ENCODE assay signal across 15 cellular contexts in genomic region chr1:36328713-36329112, GRCh38. TPM values are rescaled to one million over a fixed set of nuclear protein-coding genes. Genes with fewer than 3 reads are reported as not detected.
DNase-seq lines count a peak whose midpoint lies in the region; ATAC-seq and TF ChIP-seq lines count a peak whose summit lies in the region.
"Had no signal": no experiment of that assay in that cellular context is flagged by ENCODE, and none has a peak within 500 bp of the region (broad histone marks: within the 10 kb centered on the region; RNA-seq: fewer than 3 reads in every experiment).

No MANE protein-coding gene starts in this region.

- H3K27me3 Mint-ChIP-seq in mesothelial cell of epicardium (ENCODE audit: low read depth): peaks cover 12% of the 10 kb centered on the region
- H3K27me3 Mint-ChIP-seq in activated T-helper 17 cell treated with anti-CD3 and anti-CD28 coated beads, Interleukin-2, amount 50 U/mL, for 72 hours: no peaks in the 10 kb centered on the region

- intact Hi-C loops in right lobe of liver (cut with DNase I): no loop called here

- no peak overlapping the region for H3K27ac Mint-ChIP-seq in mesothelial cell of epicardium
- H3K27ac Mint-ChIP-seq in activated T-helper 17 cell treated with anti-CD3 and anti-CD28 coated beads, Interleukin-2, amount 50 U/mL, for 72 hours: no peak overlapping the region

- H3K27me3 ChIP-seq in right lobe of liver: no peaks in the 10 kb centered on the region

- no peak for TF ChIP-seq POLR2A in NB4 (IDR thresholded peaks at IDR 0.05; ENCODE audit: extremely low read depth, insufficient read length)
- no peak for TF ChIP-seq POLR2A in right lobe of liver (IDR thresholded peaks at IDR 0.05)

- no peaks in the 10 kb centered on the region for H3K9me3 ChIP-seq in right lobe of liver

- ATAC-seq in right lobe of liver: peak; percentile 67 to 80 (median 74)
- no peak for ATAC-seq in HG03175 (IDR thresholded peaks at IDR 0.05; ENCODE audit: unreplicated experiment)
- ATAC-seq in activated T-helper 17 cell treated with anti-CD3 and anti-CD28 coated beads, Interleukin-2, amount 50 U/mL, for 72 hours (replicated peaks): no peak
- ATAC-seq: foreskin keratinocyte had no signal

- H3K36me3 Mint-ChIP-seq in mesothelial cell of epicardium: no peaks in the 10 kb centered on the region
- peaks cover 11% of the 10 kb centered on the region for H3K36me3 Mint-ChIP-seq in activated T-helper 17 cell treated with anti-CD3 and anti-CD28 coated beads, Interleukin-2, amount 50 U/mL, for 72 hours (ENCODE audit: low read depth)

- peaks cover 51% of the 10 kb centered on the region for H3K4me1 Mint-ChIP-seq in mesothelial cell of epicardium
- H3K4me1 Mint-ChIP-seq in activated T-helper 17 cell treated with anti-CD3 and anti-CD28 coated beads, Interleukin-2, amount 50 U/mL, for 72 hours: peaks cover 15% of the 10 kb centered on the region

- peaks cover 0 to 9% (median 4%) of the 10 kb centered on the region in 4 donors for H3K4me1 ChIP-seq in right lobe of liver

- no peaks in the 10 kb centered on the region for H3K36me3 ChIP-seq in right lobe of liver

- H3K9me3 Mint-ChIP-seq in mesothelial cell of epicardium: no peaks in the 10 kb centered on the region
- no peaks in the 10 kb centered on the region for H3K9me3 Mint-ChIP-seq in activated T-helper 17 cell treated with anti-CD3 and anti-CD28 coated beads, Interleukin-2, amount 50 U/mL, for 72 hours

- TF ChIP-seq CTCF in NB4 (IDR thresholded peaks at IDR 0.05; ENCODE audit: low read depth, low read length) (no peak), right lobe of liver (IDR thresholded peaks at IDR 0.05) (no peak), mesothelial cell of epicardium (IDR thresholded peaks at IDR 0.05; ENCODE audit: unreplicated experiment) (no peak)

- no peak overlapping the region for H3K27ac ChIP-seq in right lobe of liver
- H3K27ac ChIP-seq: foreskin keratinocyte had no signal

- H3K4me3 ChIP-seq in NB4 (ENCODE audit: low read depth, low read length) (no peak overlapping the region), right lobe of liver (no peak overlapping the region)

- no peak overlapping the region for H3K4me3 Mint-ChIP-seq in mesothelial cell of epicardium
- H3K4me3 Mint-ChIP-seq in activated T-helper 17 cell treated with anti-CD3 and anti-CD28 coated beads, Interleukin-2, amount 50 U/mL, for 72 hours: no peak overlapping the region

- DNase-seq in COR-L47 (lab: John Stamatoyannopoulos, UW) (peak; percentile 33), NB4 (ENCODE audit: low read depth) (peak; percentile 39), dermis blood vessel endothelial cell (peak; percentile 82), right lobe of liver (peak in 1 of 3 donors; percentile 62), epidermal melanocyte (ENCODE audit: insufficient read length, low spot score) (no peak), mesothelial cell of epicardium (ENCODE audit: low spot score in 2 of 2, unreplicated experiment in 2 of 2) (no peak)
- DNase-seq: activated CD4-positive, alpha-beta T cell treated with anti-CD3 and anti-CD28 coated beads, Interleukin-2, amount 50 U/mL, for 1 hour; activated naive CD4-positive, alpha-beta T cell; cerebellar nuclear complex; foreskin keratinocyte; NK-92 treated with Interleukin-12 subunit alpha and Interleukin-12 subunit beta, amount 100 ng/mL, for 24 hours; stimulated activated CD4-positive, alpha-beta T cell treated with anti-CD3 and anti-CD28 coated beads, Interleukin-2, amount 100 ng/mL, for 24 hours; stimulated activated naive CD4-positive, alpha-beta T cell treated with Interleukin-2 at 50 U/mL for 16 hours had no signal

- 49% methylated on average over 4 of the region's 6 CpGs for whole genome bisulfite sequencing in right lobe of liver (ENCODE audit: insufficient coverage, low coverage, low lambda C conversion rate, missing lambda C conversion rate)

RNA-seq across cellular contexts. Expression of gene EVA1B, which starts 5.3 kb away (rescaled TPM):
- total RNA-seq in dermis blood vessel endothelial cell: 105 and 192 TPM in 2 replicates
- total RNA-seq in right lobe of liver: 10 to 100 TPM in 2 of 6 experiments, 1 to 10 TPM in 4; 3.2 to 20.6 (median 5.1) TPM
- total RNA-seq in mesothelial cell of epicardium: 78.1 to 80.4 TPM (median 80.4 TPM) in 3 replicates
- 1 to 10 TPM; 2.5 to 5.6 TPM for total RNA-seq in activated T-helper 17 cell treated with anti-CD3 and anti-CD28 coated beads, Interleukin-2, amount 50 U/mL, for 72 hours

RNA-seq across cellular contexts. Expression of gene SH3D21, which starts 22.5 kb away (rescaled TPM):
- 0.74 and 1.5 TPM in 2 replicates for total RNA-seq in dermis blood vessel endothelial cell
- total RNA-seq in right lobe of liver: 1 to 10 TPM in 4 of 6 experiments, under 1 TPM in 2; 0.50 to 5.1 (median 1.2) TPM
- 44.3 to 47.1 TPM (median 47.0 TPM) in 3 replicates for total RNA-seq in mesothelial cell of epicardium
- 100 to 1,000 TPM in 1 of 2 donors, 10 to 100 TPM in 1; 24.4 to 245 TPM for total RNA-seq in activated T-helper 17 cell treated with anti-CD3 and anti-CD28 coated beads, Interleukin-2, amount 50 U/mL, for 72 hours

RNA-seq across cellular contexts. Expression of gene STK40, which starts 57.0 kb away (rescaled TPM):
- total RNA-seq in dermis blood vessel endothelial cell (20.4 and 57.0 TPM in 2 replicates), right lobe of liver (10 to 100 TPM; 22.7 to 45.5 (median 29.0) TPM), mesothelial cell of epicardium (40.1 to 43.6 TPM (median 42.7 TPM) in 3 replicates)
- total RNA-seq in activated T-helper 17 cell treated with anti-CD3 and anti-CD28 coated beads, Interleukin-2, amount 50 U/mL, for 72 hours: 10 to 100 TPM; 44.1 to 56.8 TPM

Comparison
In these comparisons a context has a peak if more than half of its experiments do, and no peak if none do; other contexts are left out.
1. DNase-seq: peak in COR-L47 (single experiment), NB4 (single experiment) and dermis blood vessel endothelial cell (single experiment); none in epidermal melanocyte (single experiment) and mesothelial cell of epicardium (0 of 2).
2. ATAC-seq: peak in right lobe of liver (4 of 4); none in HG03175 (single experiment) and activated T-helper 17 cell treated with anti-CD3 and anti-CD28 coated beads, Interleukin-2, amount 50 U/mL, for 72 hours (single experiment).